ENCODE assay signal across 9 cellular contexts in the genomic region with DNA sequence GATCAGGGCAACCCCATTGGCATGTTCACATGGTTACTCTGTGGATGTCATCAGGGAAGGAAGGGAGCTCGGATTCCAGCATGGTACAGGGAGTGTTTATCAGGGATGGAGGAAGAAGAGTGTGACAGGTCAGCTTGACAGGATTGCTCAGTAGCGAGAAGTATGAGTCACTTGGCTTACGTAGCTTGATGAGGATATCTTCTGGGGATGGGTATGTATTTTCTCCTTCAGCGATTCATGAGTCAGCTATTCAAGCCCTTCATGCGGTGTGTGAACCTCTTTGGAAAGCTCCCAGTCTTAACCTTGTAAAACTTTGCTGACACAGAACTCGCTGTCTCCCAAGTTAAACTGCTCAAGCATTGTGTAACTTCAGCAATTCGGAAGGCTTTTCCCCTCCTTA.
DNase-seq lines count a peak whose midpoint lies in the region; ATAC-seq and TF ChIP-seq lines count a peak whose summit lies in the region.
"Had no signal": no experiment of that assay in that cellular context is flagged by ENCODE, and none has a peak within 500 bp of the region (broad histone marks: within the 10 kb centered on the region; RNA-seq: fewer than 3 reads in every experiment).

No MANE protein-coding gene starts in this region.

- H3K27me3 Mint-ChIP-seq in HFFc6 (ENCODE audit: insufficient read depth): no peaks in the 10 kb centered on the region; the same call in 1 of the 2 replicates

- H3K4me3 Mint-ChIP-seq in HFFc6: peak overlapping the region; percentile 70

- H3K36me3 ChIP-seq in thoracic aorta: peaks cover 3% of the 10 kb centered on the region
- H3K36me3 ChIP-seq: ovary had no signal

- H3K27ac ChIP-seq in thoracic aorta: no peak overlapping the region
- H3K27ac ChIP-seq: ovary had no signal

- H3K36me3 Mint-ChIP-seq in HFFc6 (ENCODE audit: low read depth): peaks cover 13% of the 10 kb centered on the region

- peak; percentile 98 for DNase-seq in HFFc6
- peak; percentile 1 for DNase-seq in SW480 (ENCODE audit: low spot score)
- DNase-seq in left ventricle myocardium superior: no peak
- no peak for DNase-seq in thoracic aorta (ENCODE audit: low spot score)
- no peak for DNase-seq in G401 (ENCODE audit: low spot score)
- DNase-seq in cerebellum (ENCODE audit: low spot score): no peak
- DNase-seq in NCI-H1105 (lab: John Stamatoyannopoulos, UW): no peak
- DNase-seq: NCI-H69 had no signal

- in situ Hi-C loops in G401 (cut with HindIII; ENCODE audit: low sequenced_read_pairs): no loop called here

- H3K4me1 Mint-ChIP-seq in HFFc6 (ENCODE audit: low read depth): peaks cover 25% of the 10 kb centered on the region

- ATAC-seq in left ventricle myocardium superior (peak; percentile 81), thoracic aorta (ENCODE audit: insufficient number of reproducible peaks, low FRiP score, low read depth) (no peak)

- peak overlapping the region; percentile 22 for H3K4me3 ChIP-seq in thoracic aorta
- H3K4me3 ChIP-seq: ovary had no signal

- TF ChIP-seq CTCF in HFFc6 (IDR thresholded peaks at IDR 0.05) (no peak), thoracic aorta (IDR thresholded peaks at IDR 0.05) (no peak)

- no peaks in the 10 kb centered on the region for H3K9me3 ChIP-seq in thoracic aorta
- H3K9me3 ChIP-seq: ovary had no signal

- intact Hi-C loops in left ventricle myocardium superior (cut with micrococcal nuclease): no loop called here

- peak overlapping the region; percentile 81 for H3K27ac Mint-ChIP-seq in HFFc6

- no peaks in the 10 kb centered on the region for H3K27me3 ChIP-seq in thoracic aorta (replicated peaks; ENCODE audit: insufficient read depth)
- H3K27me3 ChIP-seq: ovary had no signal

- H3K4me1 ChIP-seq in thoracic aorta (ENCODE audit: control insufficient read depth in 1 of 2, low read depth in 2 of 2): peaks cover 6 to 15% of the 10 kb centered on the region in 2 donors

- H3K9me3 Mint-ChIP-seq in HFFc6: no peaks in the 10 kb centered on the region

Comparison
In these comparisons a context has a peak if more than half of its experiments do, and no peak if none do; other contexts are left out.
1. DNase-seq: peak in HFFc6 (single experiment) and SW480 (single experiment); none in left ventricle myocardium superior (single experiment), thoracic aorta (single experiment), G401 (single experiment), cerebellum (single experiment) and NCI-H1105 (single experiment).